ENCODE assay signal across 8 cellular contexts in the genomic region with DNA sequence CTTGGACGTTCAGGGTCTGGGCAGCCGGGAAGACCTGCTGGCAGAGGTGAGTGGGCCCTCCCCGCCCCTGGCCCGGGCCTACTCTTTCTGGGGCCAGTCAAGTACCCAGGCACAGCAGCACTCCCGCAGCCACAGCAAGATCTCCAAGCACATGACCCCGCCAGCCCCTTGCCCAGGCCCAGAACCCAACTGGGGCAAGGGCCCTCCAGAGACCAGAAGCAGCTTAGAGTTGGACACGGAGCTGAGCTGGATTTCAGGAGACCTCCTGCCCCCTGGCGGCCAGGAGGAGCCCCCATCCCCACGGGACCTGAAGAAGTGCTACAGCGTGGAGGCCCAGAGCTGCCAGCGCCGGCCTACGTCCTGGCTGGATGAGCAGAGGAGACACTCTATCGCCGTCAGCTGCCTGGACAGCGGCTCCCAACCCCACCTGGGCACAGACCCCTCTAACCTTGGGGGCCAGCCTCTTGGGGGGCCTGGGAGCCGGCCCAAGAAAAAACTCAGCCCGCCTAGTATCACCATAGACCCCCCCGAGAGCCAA. TPM values are rescaled to one million over a fixed set of nuclear protein-coding genes. Genes with fewer than 3 reads are reported as not detected.
DNase-seq lines count a peak whose midpoint lies in the region; ATAC-seq, FAIRE-seq and TF ChIP-seq lines count a peak whose summit lies in the region.

No MANE protein-coding gene starts in this region.

- H3K4me1 Mint-ChIP-seq in progenitor cell of endocrine pancreas (ENCODE audit: low read depth) = peaks cover 18% of the 10 kb centered on the region

- no peak overlapping the region for H3K4me3 Mint-ChIP-seq in progenitor cell of endocrine pancreas (ENCODE audit: low read depth)

- DNase-seq in DMS79 (lab: John Stamatoyannopoulos, UW) (peak; percentile 56), KG1 (lab: John Stamatoyannopoulos, UW) (peak; percentile 34), SJCRH30 (peak; percentile 76 to 84), globus pallidus (ENCODE audit: low spot score) (peak; percentile 56), progenitor cell of endocrine pancreas (ENCODE audit: low spot score, unreplicated experiment) (peak; percentile 68), urothelium cell line (ENCODE audit: low spot score) (peak; percentile 67)
- DNase-seq in activated effector memory CD4-positive, alpha-beta T cell treated with anti-CD3 and anti-CD28 coated beads, Interleukin-2, amount 50 U/mL, for 16 hours = peak; percentile 85

- no peak for ATAC-seq in HG02678 (IDR thresholded peaks at IDR 0.05; ENCODE audit: unreplicated experiment)

- H3K4me1 ChIP-seq in SJCRH30 = peaks cover 27% of the 10 kb centered on the region

- no peaks in the 10 kb centered on the region for H3K9me3 Mint-ChIP-seq in progenitor cell of endocrine pancreas (ENCODE audit: low read depth)

- no peaks in the 10 kb centered on the region for H3K36me3 ChIP-seq in SJCRH30

- peaks cover 5% of the 10 kb centered on the region; the same call in 1 of the 2 replicates for H3K27me3 ChIP-seq in SJCRH30

- no peak overlapping the region for H3K27ac ChIP-seq in SJCRH30

- H3K27me3 Mint-ChIP-seq in progenitor cell of endocrine pancreas = peaks cover 9% of the 10 kb centered on the region

- no peaks in the 10 kb centered on the region for H3K9me3 ChIP-seq in SJCRH30 (replicated peaks)

- H3K4me3 ChIP-seq in SJCRH30 = no peak overlapping the region

- peak; percentile 88 for TF ChIP-seq CTCF in progenitor cell of endocrine pancreas (IDR thresholded peaks at IDR 0.05; ENCODE audit: unreplicated experiment)

- no peak overlapping the region for H3K27ac Mint-ChIP-seq in progenitor cell of endocrine pancreas

- FAIRE-seq in urothelium cell line (lab: Jason Lieb, UNC) = no peak

- H3K36me3 Mint-ChIP-seq in progenitor cell of endocrine pancreas (ENCODE audit: insufficient read depth) = no peaks in the 10 kb centered on the region

RNA-seq across cellular contexts. Expression of gene ABCC3, which starts 8.6 kb away (rescaled TPM):
- 0.10 and 0.16 TPM in 2 replicates for total RNA-seq in SJCRH30 (2014; rRNA removed; shearing (Covaris generic))
- 1.6 and 2.3 TPM in 2 replicates for total RNA-seq in progenitor cell of endocrine pancreas

Comparison
In these comparisons a context has a peak if more than half of its experiments do, and no peak if none do; other contexts are left out.
1. DNase-seq: peak in every context shown above with its lines; median percentile 85 in activated effector memory CD4-positive, alpha-beta T cell treated with anti-CD3 and anti-CD28 coated beads, Interleukin-2, amount 50 U/mL, for 16 hours; 80 in SJCRH30; 68 in progenitor cell of endocrine pancreas; 67 in urothelium cell line; 56 in DMS79; 56 in globus pallidus; 34 in KG1.